ENCODE assay signal across 1 cellular context in the genomic region with DNA sequence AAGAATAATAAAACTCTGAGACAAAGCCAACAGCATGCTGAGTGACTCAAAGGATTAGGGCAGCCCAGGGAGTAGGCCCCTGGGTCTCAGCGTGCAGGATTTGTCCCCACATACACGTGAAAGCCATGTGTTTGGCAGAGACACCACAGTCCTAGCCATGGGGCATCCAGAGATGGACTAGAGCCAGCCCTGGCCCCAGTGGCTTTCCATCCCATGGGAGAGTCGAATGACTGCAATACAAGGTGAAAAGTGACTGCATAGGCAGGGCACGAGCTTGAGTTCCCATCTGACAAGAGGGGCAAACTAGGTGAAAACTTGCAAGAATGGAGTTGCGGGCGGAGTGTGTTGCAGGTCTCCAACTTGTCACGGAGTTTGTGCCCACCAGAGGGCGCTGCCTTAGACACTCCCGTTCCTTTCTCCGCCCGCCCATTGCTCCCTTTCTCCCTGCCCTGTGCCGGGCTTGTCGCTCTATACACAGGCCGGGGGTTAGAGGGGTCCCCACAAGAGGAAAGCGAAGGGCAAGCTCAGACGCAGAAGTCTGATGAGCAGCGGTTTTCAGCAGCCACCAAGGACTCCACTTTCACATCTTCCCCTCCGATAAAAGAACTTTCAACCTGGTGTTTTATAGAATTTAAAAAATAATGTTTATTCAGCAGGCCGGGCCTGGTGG.
TF ChIP-seq lines count a peak whose summit lies in the region.

No MANE protein-coding gene starts in this region.

TF ChIP-seq in K562, 482 proteins besides CTCF, POLR2A, EP300 and RAD21 (continued from another document and continues in another):
- TF ChIP-seq, protein P1, sequence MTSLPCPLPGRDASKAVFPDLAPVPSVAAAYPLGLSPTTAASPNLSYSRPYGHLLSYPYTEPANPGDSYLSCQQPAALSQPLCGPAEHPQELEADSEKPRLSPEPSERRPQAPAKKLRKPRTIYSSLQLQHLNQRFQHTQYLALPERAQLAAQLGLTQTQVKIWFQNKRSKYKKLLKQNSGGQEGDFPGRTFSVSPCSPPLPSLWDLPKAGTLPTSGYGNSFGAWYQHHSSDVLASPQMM (CRISPR knock-in tag; IDR thresholded peaks at IDR 0.05): no peak
- TF ChIP-seq TFAM (CRISPR knock-in tag; conservative IDR thresholded peaks at IDR 0.05) (no peak), SMARCA4 (IDR thresholded peaks at IDR 0.05) (no peak), XRCC4 (IDR thresholded peaks at IDR 0.05; ENCODE audit: extremely low read depth, insufficient read depth, insufficient read length) (no peak), COPS2 (conservative IDR thresholded peaks at IDR 0.05) (no peak), HDAC1 (IDR thresholded peaks at IDR 0.05) (no peak), MCM3 (IDR thresholded peaks at IDR 0.05) (no peak), TEAD4 (IDR thresholded peaks at IDR 0.05; ENCODE audit: low read length) (no peak), TEAD4 (CRISPR knock-in tag; IDR thresholded peaks at IDR 0.05; ENCODE audit: borderline replicate concordance) (peak; percentile 79; the same call in 1 of the 2 replicates), BCLAF1 (IDR thresholded peaks at IDR 0.05; ENCODE audit: borderline replicate concordance in 1 of 2, control insufficient read depth in 1 of 2, low read depth in 2 of 2, low read length in 1 of 2) (no peak), FUS (optimal IDR thresholded peaks at IDR 0.05; ENCODE audit: low read depth, low read length) (no peak), RAD51 (IDR thresholded peaks at IDR 0.05; ENCODE audit: borderline replicate concordance, low read depth) (no peak), HNRNPLL (IDR thresholded peaks at IDR 0.05; ENCODE audit: low read depth, low read length, poor library complexity, severe bottlenecking) (no peak), ZBTB34 (CRISPR knock-in tag; IDR thresholded peaks at IDR 0.05) (no peak), GTF2A2 (tag; IDR thresholded peaks at IDR 0.05) (no peak), SRSF7 (optimal IDR thresholded peaks at IDR 0.05; ENCODE audit: low read depth, low read length) (no peak), KDM4B (IDR thresholded peaks at IDR 0.05; ENCODE audit: borderline replicate concordance in 2 of 2, low read depth in 1 of 2) (no peak), XRCC5 (IDR thresholded peaks at IDR 0.05; ENCODE audit: low read depth, low read length) (peak; percentile 87; the same call in 1 of the 2 replicates), SUPT5H (IDR thresholded peaks at IDR 0.05) (no peak), CCAR2 (IDR thresholded peaks at IDR 0.05; ENCODE audit: low read depth, low read length) (no peak), JUNB (CRISPR knock-in tag; conservative IDR thresholded peaks at IDR 0.05) (no peak), ZNF184 (CRISPR knock-in tag; IDR thresholded peaks at IDR 0.05) (no peak), TRIM24 (IDR thresholded peaks at IDR 0.05) (no peak), CREBBP (IDR thresholded peaks at IDR 0.05; ENCODE audit: low read depth, low read length) (no peak), ARNT (IDR thresholded peaks at IDR 0.05) (no peak), ZBTB1 (CRISPR knock-in tag; IDR thresholded peaks at IDR 0.05; ENCODE audit: borderline replicate concordance, low read depth) (no peak), ZKSCAN3 (CRISPR knock-in tag; IDR thresholded peaks at IDR 0.05) (no peak), ZNF717 (CRISPR knock-in tag; IDR thresholded peaks at IDR 0.05) (no peak), SLC30A9 (CRISPR knock-in tag; IDR thresholded peaks at IDR 0.05) (no peak), CEBPB (tag; IDR thresholded peaks at IDR 0.05) (no peak), CAMTA2 (CRISPR knock-in tag; conservative IDR thresholded peaks at IDR 0.05) (no peak), SIN3A (IDR thresholded peaks at IDR 0.05; ENCODE audit: borderline replicate concordance in 2 of 2, control insufficient read depth in 1 of 2, low read depth in 2 of 2, low read length in 2 of 2) (no peak), ATF1 (CRISPR knock-in tag; IDR thresholded peaks at IDR 0.05) (no peak), ATF1 (tag; IDR thresholded peaks at IDR 0.05) (peak; percentile 43; the same call in 1 of the 2 replicates), TAF9B (IDR thresholded peaks at IDR 0.05; ENCODE audit: partially characterized antibody) (no peak), NFXL1 (CRISPR knock-in tag; IDR thresholded peaks at IDR 0.05) (no peak), MNT (conservative IDR thresholded peaks at IDR 0.05) (peak in 1 of 2 experiments; percentile 24; a peak in 1 of 4 replicates), NBN (IDR thresholded peaks at IDR 0.05; ENCODE audit: low read depth) (no peak), UBTF (IDR thresholded peaks at IDR 0.05; ENCODE audit: borderline replicate concordance in 1 of 2, low read depth in 2 of 2, low read length in 2 of 2) (peak in 1 of 2 experiments; percentile 49; a peak in 1 of 4 replicates), GABPA (tag; conservative IDR thresholded peaks at IDR 0.05; ENCODE audit: low read depth) (no peak), ZNF436 (CRISPR knock-in tag; IDR thresholded peaks at IDR 0.05) (no peak), PCBP1 (IDR thresholded peaks at IDR 0.05; ENCODE audit: low read depth, low read length, poor library complexity, severe bottlenecking) (no peak), EZH2 (IDR thresholded peaks at IDR 0.05; ENCODE audit: borderline replicate concordance, low read depth, low read length) (no peak), MYBL2 (IDR thresholded peaks at IDR 0.05; ENCODE audit: low read depth) (no peak), MYBL2 (CRISPR knock-in tag; IDR thresholded peaks at IDR 0.05; ENCODE audit: borderline replicate concordance) (no peak), MECOM (CRISPR knock-in tag; IDR thresholded peaks at IDR 0.05) (no peak), ZNF143 (CRISPR knock-in tag; IDR thresholded peaks at IDR 0.05) (no peak), HEY1 (CRISPR knock-in tag; IDR thresholded peaks at IDR 0.05; ENCODE audit: borderline replicate concordance) (no peak), CHD4 (IDR thresholded peaks at IDR 0.05; ENCODE audit: insufficient read depth, insufficient replicate concordance, low read depth, low read length, poor library complexity, severe bottlenecking) (no peak), ZNF175 (CRISPR knock-in tag; IDR thresholded peaks at IDR 0.05; ENCODE audit: low read depth) (no peak), PRPF4 (IDR thresholded peaks at IDR 0.05; ENCODE audit: insufficient read depth, low read depth, low read length, poor library complexity, severe bottlenecking) (no peak)
- TF ChIP-seq, protein P2, sequence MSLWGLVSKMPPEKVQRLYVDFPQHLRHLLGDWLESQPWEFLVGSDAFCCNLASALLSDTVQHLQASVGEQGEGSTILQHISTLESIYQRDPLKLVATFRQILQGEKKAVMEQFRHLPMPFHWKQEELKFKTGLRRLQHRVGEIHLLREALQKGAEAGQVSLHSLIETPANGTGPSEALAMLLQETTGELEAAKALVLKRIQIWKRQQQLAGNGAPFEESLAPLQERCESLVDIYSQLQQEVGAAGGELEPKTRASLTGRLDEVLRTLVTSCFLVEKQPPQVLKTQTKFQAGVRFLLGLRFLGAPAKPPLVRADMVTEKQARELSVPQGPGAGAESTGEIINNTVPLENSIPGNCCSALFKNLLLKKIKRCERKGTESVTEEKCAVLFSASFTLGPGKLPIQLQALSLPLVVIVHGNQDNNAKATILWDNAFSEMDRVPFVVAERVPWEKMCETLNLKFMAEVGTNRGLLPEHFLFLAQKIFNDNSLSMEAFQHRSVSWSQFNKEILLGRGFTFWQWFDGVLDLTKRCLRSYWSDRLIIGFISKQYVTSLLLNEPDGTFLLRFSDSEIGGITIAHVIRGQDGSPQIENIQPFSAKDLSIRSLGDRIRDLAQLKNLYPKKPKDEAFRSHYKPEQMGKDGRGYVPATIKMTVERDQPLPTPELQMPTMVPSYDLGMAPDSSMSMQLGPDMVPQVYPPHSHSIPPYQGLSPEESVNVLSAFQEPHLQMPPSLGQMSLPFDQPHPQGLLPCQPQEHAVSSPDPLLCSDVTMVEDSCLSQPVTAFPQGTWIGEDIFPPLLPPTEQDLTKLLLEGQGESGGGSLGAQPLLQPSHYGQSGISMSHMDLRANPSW (CRISPR knock-in tag; IDR thresholded peaks at IDR 0.05): no peak; the same call in 1 of the 2 replicates
- TF ChIP-seq, protein P3, sequence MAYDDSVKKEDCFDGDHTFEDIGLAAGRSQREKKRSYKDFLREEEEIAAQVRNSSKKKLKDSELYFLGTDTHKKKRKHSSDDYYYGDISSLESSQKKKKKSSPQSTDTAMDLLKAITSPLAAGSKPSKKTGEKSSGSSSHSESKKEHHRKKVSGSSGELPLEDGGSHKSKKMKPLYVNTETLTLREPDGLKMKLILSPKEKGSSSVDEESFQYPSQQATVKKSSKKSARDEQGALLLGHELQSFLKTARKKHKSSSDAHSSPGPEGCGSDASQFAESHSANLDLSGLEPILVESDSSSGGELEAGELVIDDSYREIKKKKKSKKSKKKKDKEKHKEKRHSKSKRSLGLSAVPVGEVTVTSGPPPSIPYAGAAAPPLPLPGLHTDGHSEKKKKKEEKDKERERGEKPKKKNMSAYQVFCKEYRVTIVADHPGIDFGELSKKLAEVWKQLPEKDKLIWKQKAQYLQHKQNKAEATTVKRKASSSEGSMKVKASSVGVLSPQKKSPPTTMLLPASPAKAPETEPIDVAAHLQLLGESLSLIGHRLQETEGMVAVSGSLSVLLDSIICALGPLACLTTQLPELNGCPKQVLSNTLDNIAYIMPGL (CRISPR knock-in tag; IDR thresholded peaks at IDR 0.05): no peak
- TF ChIP-seq, protein P4, sequence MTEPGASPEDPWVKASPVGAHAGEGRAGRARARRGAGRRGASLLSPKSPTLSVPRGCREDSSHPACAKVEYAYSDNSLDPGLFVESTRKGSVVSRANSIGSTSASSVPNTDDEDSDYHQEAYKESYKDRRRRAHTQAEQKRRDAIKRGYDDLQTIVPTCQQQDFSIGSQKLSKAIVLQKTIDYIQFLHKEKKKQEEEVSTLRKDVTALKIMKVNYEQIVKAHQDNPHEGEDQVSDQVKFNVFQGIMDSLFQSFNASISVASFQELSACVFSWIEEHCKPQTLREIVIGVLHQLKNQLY (CRISPR knock-in tag; conservative IDR thresholded peaks at IDR 0.05): no peak
- TF ChIP-seq, protein P5, sequence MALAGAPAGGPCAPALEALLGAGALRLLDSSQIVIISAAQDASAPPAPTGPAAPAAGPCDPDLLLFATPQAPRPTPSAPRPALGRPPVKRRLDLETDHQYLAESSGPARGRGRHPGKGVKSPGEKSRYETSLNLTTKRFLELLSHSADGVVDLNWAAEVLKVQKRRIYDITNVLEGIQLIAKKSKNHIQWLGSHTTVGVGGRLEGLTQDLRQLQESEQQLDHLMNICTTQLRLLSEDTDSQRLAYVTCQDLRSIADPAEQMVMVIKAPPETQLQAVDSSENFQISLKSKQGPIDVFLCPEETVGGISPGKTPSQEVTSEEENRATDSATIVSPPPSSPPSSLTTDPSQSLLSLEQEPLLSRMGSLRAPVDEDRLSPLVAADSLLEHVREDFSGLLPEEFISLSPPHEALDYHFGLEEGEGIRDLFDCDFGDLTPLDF (CRISPR knock-in tag; IDR thresholded peaks at IDR 0.05): 0 out of 2 replicates have a peak, but pooled peaks have one; percentile 27
